15 cellular contexts compared by ENCODE assay signal in the genomic region with DNA sequence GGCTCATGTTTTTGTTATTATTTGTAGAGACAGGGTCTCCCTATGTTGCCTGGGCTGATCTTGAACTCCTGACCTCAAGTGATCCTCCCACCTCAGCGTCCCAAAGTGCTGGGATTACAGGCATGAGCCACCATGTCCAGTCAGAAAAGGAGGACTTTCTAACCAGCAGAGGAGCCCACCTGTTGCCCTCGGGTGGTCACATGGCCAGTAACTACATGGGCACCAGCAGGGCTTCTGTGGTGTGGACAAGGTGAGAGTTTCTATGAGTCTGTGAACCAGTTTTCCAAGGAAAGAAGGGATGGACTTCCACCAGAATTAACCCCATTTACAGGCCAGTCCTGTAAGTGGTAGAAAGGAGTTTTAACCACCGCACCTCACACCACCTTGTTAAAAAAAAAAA.
DNase-seq lines count a peak whose midpoint lies in the region; ATAC-seq and TF ChIP-seq lines count a peak whose summit lies in the region.
"Had no signal": no experiment of that assay in that cellular context is flagged by ENCODE, and none has a peak within 500 bp of the region (broad histone marks: within the 10 kb centered on the region; RNA-seq: fewer than 3 reads in every experiment).

No MANE protein-coding gene starts in this region.

- H3F3A ChIP-seq in PC-9 (ENCODE audit: insufficient read depth, low read depth): peaks cover 65% of the 10 kb centered on the region

- dilution Hi-C loops in mammary epithelial cell (cut with HindIII; ENCODE audit: low sequenced_read_pairs): no loop called here

- 93% methylated on average over 3 of the region's 3 CpGs for WGBS in mammary epithelial cell (ENCODE audit: low coverage, missing lambda C conversion rate)

- POLR2A ChIA-PET in MCF 10A (lab: Yijun Ruan, JAX) (interaction anchor here (0.8 to 8.0 kb wide), 8 partner anchors 30 to 100 kb away, joined by 3 to 201 read pairs (median 20); no protein-coding TSS in a partner anchor), PC-9 (lab: Charles Lee; ENCODE audit: unreplicated experiment) (no interaction called here)

- no peak for ATAC-seq in GM18868 (IDR thresholded peaks at IDR 0.05; ENCODE audit: unreplicated experiment)

- CTCF ChIA-PET in MCF 10A (lab: Yijun Ruan, JAX): interaction anchor here (0.6 to 5.6 kb wide), 11 partner anchors 34 to 629 kb away, joined by 3 to 58 read pairs (median 6); no protein-coding TSS in a partner anchor
- CTCF ChIA-PET in mammary epithelial cell (lab: Charles Lee; ENCODE audit: low non-redundant PET): no interaction called here
- CTCF ChIA-PET in PC-9 (lab: Charles Lee): interaction anchor here (0.6 to 1.5 kb wide), 2 partner anchors 88 to 109 kb away, joined by 3 to 5 read pairs; no protein-coding TSS in a partner anchor

- H3K9me3 ChIP-seq in mammary epithelial cell (replicated peaks; ENCODE audit: insufficient read depth, low read length) (no peaks in the 10 kb centered on the region), PC-9 (ENCODE audit: insufficient read depth, low read depth) (no peaks in the 10 kb centered on the region), ascending aorta (no peaks in the 10 kb centered on the region)
- H3K9me3 ChIP-seq: BLaER1, HAP-1 had no signal

- BruUV-seq in MCF 10A (replicated peaks; lab: Mats Ljungman, UMichigan) (no TSS peak), mammary epithelial cell (replicated peaks; lab: Mats Ljungman, UMichigan) (no TSS peak), PC-9 (replicated peaks; lab: Mats Ljungman, UMichigan) (no TSS peak)

- intact Hi-C loops in MCF 10A (cut with micrococcal nuclease): no loop called here
- intact Hi-C loops in mammary epithelial cell (cut with micrococcal nuclease): no loop called here
- intact Hi-C loops in PC-9 (cut with micrococcal nuclease; ENCODE audit: unreplicated experiment): no loop called here
- intact Hi-C loops in ascending aorta (cut with DNase I): loop anchor here (10.0 kb wide), 1 partner anchor 61 kb away; no protein-coding TSS in a partner anchor

- no peak overlapping the region for H3K4me3 ChIP-seq in mammary epithelial cell (replicated peaks in 1 of 3; ENCODE audit: insufficient read depth in 1 of 3, low read depth in 2 of 3, low read length in 3 of 3)
- no peak overlapping the region for H3K4me3 ChIP-seq in PC-9
- no peak overlapping the region for H3K4me3 ChIP-seq in ascending aorta
- H3K4me3 ChIP-seq: BLaER1, HAP-1 had no signal

- no peaks in the 10 kb centered on the region for H3K27me3 Mint-ChIP-seq in MCF 10A (ENCODE audit: insufficient read depth, unreplicated experiment)

- H3K27me3 ChIP-seq in mammary epithelial cell (ENCODE audit: insufficient read depth, low read length): no peaks in the 10 kb centered on the region
- no peaks in the 10 kb centered on the region for H3K27me3 ChIP-seq in PC-9 (ENCODE audit: insufficient read depth, low read depth)
- H3K27me3 ChIP-seq in ascending aorta: no peaks in the 10 kb centered on the region
- H3K27me3 ChIP-seq: BLaER1 had no signal

- no peak for TF ChIP-seq CTCF in MCF 10A (IDR thresholded peaks at IDR 0.05; ENCODE audit: unreplicated experiment)
- TF ChIP-seq CTCF in mammary epithelial cell (conservative IDR thresholded peaks at IDR 0.05 in 1 of 2, IDR thresholded peaks at IDR 0.05 in 1 of 2; ENCODE audit: extremely low read depth in 1 of 2, insufficient read depth in 1 of 2, low read depth in 1 of 2, low read length in 2 of 2): no peak
- TF ChIP-seq CTCF in PC-9 (conservative IDR thresholded peaks at IDR 0.05): no peak
- TF ChIP-seq CTCF in ascending aorta (IDR thresholded peaks at IDR 0.05): no peak

- H3K4me2 ChIP-seq in mammary epithelial cell (ENCODE audit: insufficient read depth, low read depth, low read length) (no peak overlapping the region), PC-9 (no peak overlapping the region)
- H3K4me2 ChIP-seq: BLaER1 had no signal

- H3K79me2 ChIP-seq in mammary epithelial cell (ENCODE audit: insufficient read depth, low read length) (peaks cover 17% of the 10 kb centered on the region), PC-9 (ENCODE audit: low read depth) (no peaks in the 10 kb centered on the region)

- H4K20me1 ChIP-seq in mammary epithelial cell (ENCODE audit: insufficient read depth, low read length): no peaks in the 10 kb centered on the region
- H4K20me1 ChIP-seq in PC-9 (ENCODE audit: insufficient read depth): no peaks in the 10 kb centered on the region
- H4K20me1 ChIP-seq: BLaER1 had no signal

- in situ Hi-C loops in mammary epithelial cell (cut with MboI; ENCODE audit: low sequenced_read_pairs in 2 of 2): loop anchor here in 1 of 2 donors (10.0 kb wide), 1 partner anchor 199 kb away; no protein-coding TSS in a partner anchor

- peaks cover 38% of the 10 kb centered on the region for H3K4me1 Mint-ChIP-seq in MCF 10A (ENCODE audit: insufficient read depth, unreplicated experiment)
- H3K4me1 Mint-ChIP-seq: CD4-positive, alpha-beta memory T cell had no signal

- peaks cover 39% of the 10 kb centered on the region for H3K4me1 ChIP-seq in mammary epithelial cell (ENCODE audit: insufficient read depth, low read length)
- H3K4me1 ChIP-seq in PC-9 (replicated peaks; ENCODE audit: insufficient read depth): peaks cover 73% of the 10 kb centered on the region
- H3K4me1 ChIP-seq in ascending aorta: peaks cover 2 to 31% of the 10 kb centered on the region in 2 donors
- H3K4me1 ChIP-seq: HAP-1 had no signal

- H3K36me3 Mint-ChIP-seq in MCF 10A (ENCODE audit: insufficient read depth, unreplicated experiment): peaks cover 18% of the 10 kb centered on the region
- H3K36me3 Mint-ChIP-seq: CD4-positive, alpha-beta memory T cell had no signal

- H2AFZ ChIP-seq in mammary epithelial cell (ENCODE audit: low read depth, low read length) (no peak overlapping the region), PC-9 (no peak overlapping the region)

- no peaks in the 10 kb centered on the region for H3K36me3 ChIP-seq in mammary epithelial cell (ENCODE audit: insufficient read depth, low read length)
- no peaks in the 10 kb centered on the region for H3K36me3 ChIP-seq in PC-9 (ENCODE audit: low read depth)
- H3K36me3 ChIP-seq in ascending aorta: no peaks in the 10 kb centered on the region
- H3K36me3 ChIP-seq: BLaER1, HAP-1 had no signal

- no peak overlapping the region for H3K4me3 Mint-ChIP-seq in MCF 10A (ENCODE audit: unreplicated experiment)
- H3K4me3 Mint-ChIP-seq: CD14-positive monocyte; CD4-positive, alpha-beta memory T cell had no signal

- DNase-seq in MCF 10A (ENCODE audit: unreplicated experiment) (no peak), mammary epithelial cell (no peak), PC-9 (no peak), epithelial cell of prostate (ENCODE audit: low read depth, low spot score) (no peak), ascending aorta (ENCODE audit: low spot score in 2 of 2) (no peak), RKO (ENCODE audit: low spot score) (no peak)
- DNase-seq: CD4-positive, alpha-beta memory T cell; DMS153; DMS79 treated with DMSO at 0.1 percent for 48 hours; GF-D8 had no signal

- no peak overlapping the region for H3K9ac ChIP-seq in mammary epithelial cell (ENCODE audit: insufficient read depth, low read length)
- H3K9ac ChIP-seq: BLaER1 had no signal

- peak overlapping the region; percentile 94 for H3K27ac Mint-ChIP-seq in MCF 10A (ENCODE audit: low read depth, unreplicated experiment)
- H3K27ac Mint-ChIP-seq: CD4-positive, alpha-beta memory T cell had no signal

- no peaks in the 10 kb centered on the region for H3K9me2 ChIP-seq in PC-9 (ENCODE audit: insufficient read depth)

- H3K27ac ChIP-seq in mammary epithelial cell (ENCODE audit: insufficient read depth, low read depth, low read length) (no peak overlapping the region), PC-9 (peak overlapping the region; percentile 96), epithelial cell of prostate (peak overlapping the region; percentile 97), ascending aorta (no peak overlapping the region)
- H3K27ac ChIP-seq: 22Rv1, BLaER1 had no signal

- H3K9me3 Mint-ChIP-seq in MCF 10A (ENCODE audit: unreplicated experiment): no peaks in the 10 kb centered on the region

Comparison
In these comparisons a context has a peak if more than half of its experiments do, and no peak if none do; other contexts are left out.
1. H3K27ac ChIP-seq: peak in PC-9 (single experiment) and epithelial cell of prostate (single experiment); none in mammary epithelial cell (single experiment) and ascending aorta (0 of 2).